In the genomic region with DNA sequence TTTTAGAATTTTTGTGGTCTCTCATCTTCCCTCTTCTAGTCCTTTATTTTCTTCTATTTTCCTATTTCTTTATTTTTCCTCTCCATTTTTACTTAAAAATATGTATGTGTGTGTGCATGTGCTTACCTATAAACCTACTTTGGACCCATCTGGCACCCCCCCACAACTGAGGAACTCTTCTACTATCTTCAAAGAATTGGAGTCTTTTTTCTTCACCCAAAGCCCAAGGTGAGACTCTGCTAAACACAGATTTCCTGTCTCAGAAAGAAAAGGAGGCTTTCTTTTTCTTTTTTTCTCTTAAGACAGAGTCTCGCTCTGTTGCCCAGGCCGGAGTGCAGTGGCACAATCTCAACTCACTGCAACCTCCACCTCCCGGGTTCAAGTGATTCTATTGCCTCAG, we compare ENCODE assay signal across 19 cellular contexts. TPM values are rescaled to one million over a fixed set of nuclear protein-coding genes. Genes with fewer than 3 reads are reported as not detected.
DNase-seq lines count a peak whose midpoint lies in the region; ATAC-seq, FAIRE-seq and TF ChIP-seq lines count a peak whose summit lies in the region.
"Had no signal": no experiment of that assay in that cellular context is flagged by ENCODE, and none has a peak within 500 bp of the region (broad histone marks: within the 10 kb centered on the region; RNA-seq: fewer than 3 reads in every experiment).

No MANE protein-coding gene starts in this region.

- H3K27me3 ChIP-seq in BLaER1 (peaks cover 5% of the 10 kb centered on the region; the same call in 1 of the 2 replicates), GM12878 (replicated peaks in 1 of 2; ENCODE audit: control insufficient read depth in 2 of 2, insufficient read depth in 2 of 2, low read length in 1 of 2) (no peaks in the 10 kb centered on the region), Caco-2 (replicated peaks; ENCODE audit: control insufficient read depth, insufficient read depth, low read length) (no peaks in the 10 kb centered on the region)

- H4K20me1 ChIP-seq in BLaER1 (peaks cover 25% of the 10 kb centered on the region), GM12878 (ENCODE audit: control insufficient read depth, insufficient read depth) (no peaks in the 10 kb centered on the region)

- DNase-seq in activated CD8-positive, alpha-beta memory T cell treated with anti-CD3 and anti-CD28 coated beads, Interleukin-2, amount 10 ng/mL, durations not matched to agents 7 days and 5 days: no peak
- no peak for DNase-seq in activated CD8-positive, alpha-beta memory T cell treated with anti-CD3 and anti-CD28 coated beads for 24 hours
- DNase-seq in GM12878 (ENCODE audit: low read depth, low spot score): no peak
- DNase-seq in immature natural killer cell: peak in 2 of 3 donors; percentile 5 to 15
- no peak for DNase-seq in Caco-2
- DNase-seq in activated gamma-delta T cell (lab: John Stamatoyannopoulos, UW): no peak
- DNase-seq: 8988T; C1 segment of cervical spinal cord; Calu3; CD4-positive, CD25-positive, alpha-beta regulatory T cell; DMS53; DND-41; EL; GM23248 had no signal

- H3K27ac Mint-ChIP-seq in activated CD8-positive, alpha-beta memory T cell treated with anti-CD3 and anti-CD28 coated beads, Interleukin-2, amount 10 ng/mL, durations not matched to agents 7 days and 5 days: peak overlapping the region; percentile 24
- peak overlapping the region in 4 of 6 donors; percentile 12 to 66 (median 34) for H3K27ac Mint-ChIP-seq in immature natural killer cell
- no peak overlapping the region for H3K27ac Mint-ChIP-seq in Caco-2 (ENCODE audit: unreplicated experiment)
- H3K27ac Mint-ChIP-seq: B cell; CD4-positive, CD25-positive, alpha-beta regulatory T cell had no signal

- RAD21 ChIA-PET in GM12878 (lab: Charles Lee; ENCODE audit: unreplicated experiment): interaction anchor here (1.5 to 11.4 kb wide), 11 partner anchors 17 to 285 kb away, joined by 4 to 274 read pairs (median 18); a partner anchor contains a TSS

- H3K4me1 Mint-ChIP-seq in activated CD8-positive, alpha-beta memory T cell treated with anti-CD3 and anti-CD28 coated beads, Interleukin-2, amount 10 ng/mL, durations not matched to agents 7 days and 5 days: peaks cover 17% of the 10 kb centered on the region
- H3K4me1 Mint-ChIP-seq in immature natural killer cell (peaks cover 33 to 53% of the 10 kb centered on the region in 2 donors), Caco-2 (ENCODE audit: low read depth, unreplicated experiment) (no peaks in the 10 kb centered on the region)

- FAIRE-seq in GM12878 (lab: Jason Lieb, UNC): no peak
- FAIRE-seq: GM12891 had no signal

- no peak for TF ChIP-seq EP300 in GM12878 (IDR thresholded peaks at IDR 0.05; ENCODE audit: borderline replicate concordance in 1 of 2, control insufficient read depth in 1 of 2, low read depth in 2 of 2, low read length in 2 of 2)

- CTCF ChIA-PET in activated CD8-positive, alpha-beta memory T cell treated with anti-CD3 and anti-CD28 coated beads, Interleukin-2, amount 10 ng/mL, durations not matched to agents 7 days and 5 days (lab: Charles Lee): interaction anchor here (3.4 kb wide), 1 partner anchor 24 kb away, joined by 11 read pairs; a partner anchor contains a TSS
- CTCF ChIA-PET in GM12878 (lab: Yijun Ruan, JAX): interaction anchor here (1.0 to 6.0 kb wide), 6 partner anchors 12 to 27 kb away, joined by 3 to 56 read pairs (median 20); a partner anchor contains a TSS
- CTCF ChIA-PET in Caco-2 (lab: Charles Lee): interaction anchor here (0.8 kb wide), 1 partner anchor 165 kb away, joined by 5 read pairs; no protein-coding TSS in a partner anchor

- POLR2A ChIA-PET in GM12878 (lab: Charles Lee): interaction anchor here (0.6 to 9.1 kb wide), 10 partner anchors 10 to 61 kb away, joined by 4 to 103 read pairs (median 16); a partner anchor contains a TSS
- POLR2A ChIA-PET in Caco-2 (lab: Charles Lee): no interaction called here

- H3K27ac ChIP-seq in BLaER1: no peak overlapping the region
- no peak overlapping the region for H3K27ac ChIP-seq in GM12878 (ENCODE audit: control insufficient read depth, insufficient read depth)
- H3K27ac ChIP-seq: GM23248 had no signal

- ATAC-seq in activated CD8-positive, alpha-beta memory T cell treated with anti-CD3 and anti-CD28 coated beads, Interleukin-2, amount 10 ng/mL, durations not matched to agents 7 days and 5 days: no peak
- ATAC-seq in GM12878 (no peak; the same call in 2 of the 3 replicates), HG02840 (IDR thresholded peaks at IDR 0.05; ENCODE audit: low FRiP score, unreplicated experiment) (no peak)

- H3K9ac ChIP-seq in BLaER1: no peak overlapping the region
- no peak overlapping the region for H3K9ac ChIP-seq in GM12878 (ENCODE audit: control insufficient read depth, insufficient read depth, low read length)
- H3K9ac ChIP-seq: GM23248 had no signal

- H2AFZ ChIP-seq in GM12878 (ENCODE audit: control insufficient read depth, low read depth, low read length): no peak overlapping the region
- H2AFZ ChIP-seq: GM23248 had no signal

- TF ChIP-seq CTCF in GM12878 (IDR thresholded peaks at IDR 0.05 in 2 of 3, conservative IDR thresholded peaks at IDR 0.05 in 1 of 3; ENCODE audit: control insufficient read depth in 2 of 3, extremely low read depth in 1 of 3, insufficient read depth in 1 of 3, low read depth in 3 of 3, low read length in 3 of 3) (no peak), Caco-2 (IDR thresholded peaks at IDR 0.05; ENCODE audit: insufficient read depth in 1 of 2, low read depth in 1 of 2, low read length in 1 of 2, severe bottlenecking in 1 of 2, unreplicated experiment in 1 of 2) (no peak)

- peaks cover 19% of the 10 kb centered on the region for H3K36me3 Mint-ChIP-seq in activated CD8-positive, alpha-beta memory T cell treated with anti-CD3 and anti-CD28 coated beads, Interleukin-2, amount 10 ng/mL, durations not matched to agents 7 days and 5 days
- peaks cover 7 to 18% (median 16%) of the 10 kb centered on the region in 3 donors for H3K36me3 Mint-ChIP-seq in immature natural killer cell
- peaks cover 5% of the 10 kb centered on the region for H3K36me3 Mint-ChIP-seq in Caco-2 (ENCODE audit: insufficient read depth, unreplicated experiment)
- H3K36me3 Mint-ChIP-seq: CD4-positive, CD25-positive, alpha-beta regulatory T cell had no signal

- WGBS in GM12878 (ENCODE audit: insufficient coverage, insufficient replicate concordance, low lambda C conversion rate, missing lambda C conversion rate): 71% methylated on average over 2 of the region's 3 CpGs

- H3K4me2 ChIP-seq in BLaER1 (peak overlapping the region; percentile 85; the same call in 1 of the 2 replicates), GM12878 (ENCODE audit: control insufficient read depth, insufficient read depth) (peak overlapping the region; percentile 9; the same call in 1 of the 2 replicates)

- H3K4me1 ChIP-seq in BLaER1 (peaks cover 29% of the 10 kb centered on the region), GM12878 (ENCODE audit: control insufficient read depth, insufficient read depth, low read length) (peaks cover 6% of the 10 kb centered on the region), Caco-2 (no peaks in the 10 kb centered on the region)
- H3K4me1 ChIP-seq: HAP-1 had no signal

- no peaks in the 10 kb centered on the region for H3K9me3 Mint-ChIP-seq in activated CD8-positive, alpha-beta memory T cell treated with anti-CD3 and anti-CD28 coated beads, Interleukin-2, amount 10 ng/mL, durations not matched to agents 7 days and 5 days (ENCODE audit: low read depth)
- H3K9me3 Mint-ChIP-seq in immature natural killer cell (peaks cover 5 to 17% (median 9%) of the 10 kb centered on the region in 6 donors), Caco-2 (ENCODE audit: unreplicated experiment) (peaks cover 11% of the 10 kb centered on the region)

- peaks cover 11% of the 10 kb centered on the region for H3K9me3 ChIP-seq in BLaER1
- peaks cover under 1% of the 10 kb centered on the region; the same call in 1 of the 3 replicates for H3K9me3 ChIP-seq in GM12878 (replicated peaks; ENCODE audit: control insufficient read depth, insufficient read depth, low read length)
- H3K9me3 ChIP-seq in Caco-2: no peaks in the 10 kb centered on the region
- H3K9me3 ChIP-seq: HAP-1 had no signal

- TF ChIP-seq POLR2A in GM12878 (IDR thresholded peaks at IDR 0.05; ENCODE audit: low read depth, low read length): no peak

- intact Hi-C loops in GM12878 (cut with micrococcal nuclease; ENCODE audit: unreplicated experiment): loop anchor here (5.0 kb wide), 2 partner anchors 41 to 206 kb away; a partner anchor contains a TSS
- intact Hi-C loops in Caco-2 (cut with micrococcal nuclease; ENCODE audit: unreplicated experiment): no loop called here

- no peaks in the 10 kb centered on the region for H3K27me3 Mint-ChIP-seq in activated CD8-positive, alpha-beta memory T cell treated with anti-CD3 and anti-CD28 coated beads, Interleukin-2, amount 10 ng/mL, durations not matched to agents 7 days and 5 days
- peaks cover 0 to 3% (median 0%) of the 10 kb centered on the region in 3 donors for H3K27me3 Mint-ChIP-seq in immature natural killer cell (ENCODE audit: low read depth in 3 of 3)
- no peaks in the 10 kb centered on the region for H3K27me3 Mint-ChIP-seq in Caco-2 (ENCODE audit: insufficient read depth, unreplicated experiment)
- H3K27me3 Mint-ChIP-seq: B cell; CD4-positive, CD25-positive, alpha-beta regulatory T cell had no signal

- no peak overlapping the region for H3K4me3 Mint-ChIP-seq in activated CD8-positive, alpha-beta memory T cell treated with anti-CD3 and anti-CD28 coated beads, Interleukin-2, amount 10 ng/mL, durations not matched to agents 7 days and 5 days
- peak overlapping the region in 4 of 5 donors; percentile 5 to 70 (median 57) for H3K4me3 Mint-ChIP-seq in immature natural killer cell
- H3K4me3 Mint-ChIP-seq in Caco-2 (ENCODE audit: unreplicated experiment): no peak overlapping the region
- H3K4me3 Mint-ChIP-seq: B cell; CD4-positive, CD25-positive, alpha-beta regulatory T cell had no signal

- in situ Hi-C loops in GM12878 (cut with MboI): no loop called here

- SMC1A ChIA-PET in GM12878 (lab: Charles Lee; ENCODE audit: uncharacterized antibody, unreplicated experiment): interaction anchor here (1.9 to 11.7 kb wide), 8 partner anchors 11 to 284 kb away, joined by 4 to 338 read pairs (median 66); a partner anchor contains a TSS

- H3K4me3 ChIP-seq in BLaER1 (no peak overlapping the region), GM12878 (no peak overlapping the region), Caco-2 (ENCODE audit: low read depth, low read length) (no peak overlapping the region)
- H3K4me3 ChIP-seq: GM23248, HAP-1 had no signal

- no peaks in the 10 kb centered on the region for H3K79me2 ChIP-seq in GM12878 (ENCODE audit: control insufficient read depth, insufficient read depth, low read length)

- no peak for TF ChIP-seq RAD21 in GM12878 (IDR thresholded peaks at IDR 0.05; ENCODE audit: insufficient read depth, low read depth, low read length)

- no peaks in the 10 kb centered on the region for H3K36me3 ChIP-seq in BLaER1
- H3K36me3 ChIP-seq in GM12878 (ENCODE audit: control insufficient read depth in 2 of 2, insufficient read depth in 2 of 2, low read length in 1 of 2): no peaks in the 10 kb centered on the region; a peak in 1 of 4 replicates
- H3K36me3 ChIP-seq in Caco-2 (ENCODE audit: control insufficient read depth, insufficient read depth, low read length): 0 out of 2 replicates have a peak, but pooled peaks cover 2% of the 10 kb centered on the region
- H3K36me3 ChIP-seq: HAP-1 had no signal

- BruUV-seq in GM12878 (replicated peaks; lab: Mats Ljungman, UMichigan): no TSS peak
- BruUV-seq in Caco-2 (replicated peaks; lab: Mats Ljungman, UMichigan): no TSS peak

RNA-seq across cellular contexts. Expression of a gene that starts 24.2 kb away (rescaled TPM):
- total RNA-seq in activated CD8-positive, alpha-beta memory T cell treated with anti-CD3 and anti-CD28 coated beads, Interleukin-2, amount 10 ng/mL, durations not matched to agents 7 days and 5 days: 1 to 10 TPM; 1.6 to 2.9 TPM
- 13.4 and 13.7 TPM in 2 replicates for total RNA-seq in GM12878 (2013; cell fraction: nucleolus; rRNA removed)
- total RNA-seq in GM12878 (2014; rRNA removed): 5.5 and 7.3 TPM in 2 replicates
- total RNA-seq in GM12878 (2014; rRNA removed; fragmentation: Illumina TruSeq; extraction: Trizol): 9.2 and 11.2 TPM in 2 replicates
- total RNA-seq in GM12878 (2021): 6.7 and 7.4 TPM in 2 replicates
- 2.4 TPM for polyA plus RNA-seq in GM12878 (2011; ENCODE audit: low read depth)
- polyA plus RNA-seq in GM12878 (2011; rRNA removed): 8.9 and 13.9 TPM in 2 replicates
- 5.3 TPM in 2 replicates for polyA plus RNA-seq in GM12878 (2011; cell fraction: cytosol; rRNA removed)
- polyA plus RNA-seq in GM12878 (2011; cell fraction: nucleus; rRNA removed): 3.0 and 3.8 TPM in 2 replicates
- 1.4 and 1.9 TPM in 2 replicates for polyA plus RNA-seq in GM12878 (2012)
- 12.5 and 14.0 TPM in 2 replicates for polyA plus RNA-seq in GM12878 (2014; fragmentation: Illumina TruSeq; extraction: Trizol)
- polyA plus RNA-seq in GM12878 (2014; fragmentation: Nextera tagmentation; extraction: Ambion mirVana): 10 to 100 TPM; 13.5 to 17.3 TPM
- 8.0 and 10.1 TPM in 2 replicates for polyA plus RNA-seq in GM12878 (2014; rRNA removed)
- polyA plus RNA-seq in GM12878 (2016; fragmentation: Nextera tagmentation; extraction: Ambion mirVana): 10 to 100 TPM; 13.8 to 14.2 TPM
- polyA minus RNA-seq in GM12878 (2011; rRNA and poly(A)+ RNA removed): 5.7 and 9.3 TPM in 2 replicates
- polyA minus RNA-seq in GM12878 (2011; cell fraction: cytosol; rRNA and poly(A)+ RNA removed): 3.4 TPM in 1 of 2 replicates, not detected in the other
- polyA minus RNA-seq in GM12878 (2011; cell fraction: nucleus; rRNA and poly(A)+ RNA removed): 1.6 and 2.2 TPM in 2 replicates
- polyA plus RNA-seq in immature natural killer cell: 1 to 10 TPM in 1 of 3 donors, under 1 TPM in 1, not detected in 1; 0.40 to 1.3 TPM
- total RNA-seq in Caco-2 (2022): 66.5 and 83.2 TPM in 2 replicates
- total RNA-seq: B cell had no signal

Comparison
In these comparisons a context has a peak if more than half of its experiments do, and no peak if none do; other contexts are left out.
1. DNase-seq: peak in immature natural killer cell (2 of 3); none in activated CD8-positive, alpha-beta memory T cell treated with anti-CD3 and anti-CD28 coated beads, Interleukin-2, amount 10 ng/mL, durations not matched to agents 7 days and 5 days (single experiment), activated CD8-positive, alpha-beta memory T cell treated with anti-CD3 and anti-CD28 coated beads for 24 hours (single experiment), GM12878 (single experiment), Caco-2 (0 of 2) and activated gamma-delta T cell (single experiment).
2. H3K4me3 Mint-ChIP-seq: peak in immature natural killer cell (4 of 5); none in activated CD8-positive, alpha-beta memory T cell treated with anti-CD3 and anti-CD28 coated beads, Interleukin-2, amount 10 ng/mL, durations not matched to agents 7 days and 5 days (single experiment) and Caco-2 (single experiment).